Comparison of ENCODE assay signal across 28 cellular contexts in genomic region chr6:45886776-45887175, GRCh38.
"Had no signal": no experiment of that assay in that cellular context is flagged by ENCODE, and none has a peak within 500 bp of the region (broad histone marks: within the 10 kb centered on the region; RNA-seq: fewer than 3 reads in every experiment).

No MANE protein-coding gene starts in this region.

- H3K4me3 ChIP-seq: colonic mucosa, esophagus squamous epithelium, heart right ventricle, left lung, pancreas, right lobe of liver, smooth muscle cell, suprapubic skin, transverse colon, vagina had no signal

- ATAC-seq: heart right ventricle; left cardiac atrium; left lung; pancreas; right lobe of liver; stimulated activated naive CD8-positive, alpha-beta T cell treated with anti-CD3 and anti-CD28 coated beads, Interleukin-15, amount 100 ng/mL, for 72 hours had no signal

- H3K4me3 Mint-ChIP-seq: dendritic cell treated with granulocyte-macrophage colony-stimulating factor and Interleukin-4, amounts not matched to agents 40 ng/mL and 50 ng/mL, for 4 days; endodermal cell; naive B cell; nephron; stimulated activated naive CD8-positive, alpha-beta T cell treated with anti-CD3 and anti-CD28 coated beads, Interleukin-15, amount 100 ng/mL, for 72 hours had no signal

- H3K4me1 ChIP-seq: colonic mucosa, esophagus squamous epithelium, heart right ventricle, left lung, pancreas, right lobe of liver, suprapubic skin, transverse colon had no signal

- H3K9me3 Mint-ChIP-seq: dendritic cell treated with granulocyte-macrophage colony-stimulating factor and Interleukin-4, amounts not matched to agents 40 ng/mL and 50 ng/mL, for 4 days; endodermal cell; stimulated activated naive CD8-positive, alpha-beta T cell treated with anti-CD3 and anti-CD28 coated beads, Interleukin-15, amount 100 ng/mL, for 72 hours had no signal

- H3K9me3 ChIP-seq: colonic mucosa, esophagus squamous epithelium, heart right ventricle, left lung, pancreas, right lobe of liver, suprapubic skin, transverse colon, vagina had no signal

- H3K36me3 ChIP-seq: colonic mucosa, esophagus squamous epithelium, heart right ventricle, left lung, pancreas, right lobe of liver, suprapubic skin, transverse colon, vagina had no signal

- H3K27ac ChIP-seq: colonic mucosa, esophagus squamous epithelium, heart right ventricle, left lung, pancreas, right lobe of liver, suprapubic skin, transverse colon, vagina had no signal

- H3K27ac Mint-ChIP-seq: dendritic cell treated with granulocyte-macrophage colony-stimulating factor and Interleukin-4, amounts not matched to agents 40 ng/mL and 50 ng/mL, for 4 days; endodermal cell; naive B cell; nephron; stimulated activated naive CD8-positive, alpha-beta T cell treated with anti-CD3 and anti-CD28 coated beads, Interleukin-15, amount 100 ng/mL, for 72 hours had no signal

- H3K4me1 Mint-ChIP-seq: naive B cell; stimulated activated naive CD8-positive, alpha-beta T cell treated with anti-CD3 and anti-CD28 coated beads, Interleukin-15, amount 100 ng/mL, for 72 hours had no signal

- H3K27me3 ChIP-seq: colonic mucosa, heart right ventricle, left lung, pancreas, right lobe of liver, suprapubic skin, transverse colon, vagina had no signal

- DNase-seq: colonic mucosa; effector CD8-positive, alpha-beta T cell; endodermal cell; esophagus squamous epithelium; foreskin melanocyte; glutamatergic neuron; heart right ventricle; hippocampal formation; left cardiac atrium; left lung; mammary epithelial cell; naive B cell; occipital lobe; pancreas; retina; right lobe of liver; stimulated activated CD4-positive, alpha-beta T cell treated with anti-CD3 and anti-CD28 coated beads, Interleukin-12 subunit alpha, Interleukin-12 subunit beta, amount 100 ng/mL, for 4 hours; stimulated activated CD4-positive, alpha-beta T cell treated with anti-CD3 and anti-CD28 coated beads, Interleukin-1b, Interleukin-23, amount 100 ng/mL, for 48 hours; stimulated activated CD4-positive, alpha-beta T cell treated with anti-CD3 and anti-CD28 coated beads, Interleukin-4, amount 100 ng/mL, for 1 hour; stimulated activated CD8-positive, alpha-beta memory T cell treated with anti-CD3 and anti-CD28 coated beads, Interleukin-4, amount 100 ng/mL, for 48 hours; stimulated activated naive CD4-positive, alpha-beta T cell; stimulated activated naive CD8-positive, alpha-beta T cell treated with anti-CD3 and anti-CD28 coated beads, Interleukin-15, amount 100 ng/mL, for 72 hours; transverse colon had no signal

- H3K4me2 ChIP-seq: smooth muscle cell had no signal

- H3K36me3 Mint-ChIP-seq: naive B cell had no signal

- H3K27me3 Mint-ChIP-seq: dendritic cell treated with granulocyte-macrophage colony-stimulating factor and Interleukin-4, amounts not matched to agents 40 ng/mL and 50 ng/mL, for 4 days had no signal
